Comparison of ENCODE assay signal across 8 cellular contexts in genomic region chr7:29748286-29749099, GRCh38. TPM values are rescaled to one million over a fixed set of nuclear protein-coding genes. Genes with fewer than 3 reads are reported as not detected.
DNase-seq lines count a peak whose midpoint lies in the region; ATAC-seq and TF ChIP-seq lines count a peak whose summit lies in the region.

No MANE protein-coding gene starts in this region.

- no peaks in the 10 kb centered on the region for H3F3A ChIP-seq in Loucy (ENCODE audit: low read depth)

- no peak overlapping the region for H3K4me3 Mint-ChIP-seq in progenitor cell of endocrine pancreas (ENCODE audit: low read depth)

- no peaks in the 10 kb centered on the region for H4K20me1 ChIP-seq in Loucy (ENCODE audit: insufficient read depth, low read length, poor library complexity, severe bottlenecking)

- H3K27me3 Mint-ChIP-seq in progenitor cell of endocrine pancreas: peaks cover 4% of the 10 kb centered on the region

- H3K9me2 ChIP-seq in Loucy (replicated peaks; ENCODE audit: low read depth, low read length): no peaks in the 10 kb centered on the region

- no peaks in the 10 kb centered on the region for H3K36me3 Mint-ChIP-seq in progenitor cell of endocrine pancreas (ENCODE audit: insufficient read depth)
- no peaks in the 10 kb centered on the region for H3K36me3 Mint-ChIP-seq in activated naive CD4-positive, alpha-beta T cell treated with anti-CD3 and anti-CD28 coated beads, Interleukin-2, amount 50 U/mL, for 72 hours

- no peak overlapping the region for H3K27ac Mint-ChIP-seq in progenitor cell of endocrine pancreas
- no peak overlapping the region for H3K27ac Mint-ChIP-seq in activated naive CD4-positive, alpha-beta T cell treated with anti-CD3 and anti-CD28 coated beads, Interleukin-2, amount 50 U/mL, for 72 hours

- peaks cover 1% of the 10 kb centered on the region for H3K4me1 Mint-ChIP-seq in progenitor cell of endocrine pancreas (ENCODE audit: low read depth)

- H3K79me2 ChIP-seq in Loucy (ENCODE audit: insufficient read depth, low read length): no peaks in the 10 kb centered on the region

- no peaks in the 10 kb centered on the region for H3K27me3 ChIP-seq in Loucy (ENCODE audit: insufficient read depth, low read length, poor library complexity, severe bottlenecking)

- no peak overlapping the region for H3K4me2 ChIP-seq in Loucy (ENCODE audit: low read depth, low read length, poor library complexity, severe bottlenecking)

- H3K36me3 ChIP-seq in Loucy (ENCODE audit: insufficient read depth, low read length): no peaks in the 10 kb centered on the region

- H3K4me1 ChIP-seq in Loucy (ENCODE audit: insufficient read depth, low read length, poor library complexity, severe bottlenecking): no peaks in the 10 kb centered on the region

- TF ChIP-seq CTCF in Loucy (conservative IDR thresholded peaks at IDR 0.05; ENCODE audit: low read length) (peak; percentile 72), progenitor cell of endocrine pancreas (IDR thresholded peaks at IDR 0.05; ENCODE audit: unreplicated experiment) (peak; percentile 72)

- no peaks in the 10 kb centered on the region for H3K9me3 ChIP-seq in Loucy (ENCODE audit: insufficient read depth, low read depth, low read length)

- no peak overlapping the region for H3K4me3 ChIP-seq in Loucy (ENCODE audit: low read length, poor library complexity, severe bottlenecking)

- ATAC-seq in activated naive CD4-positive, alpha-beta T cell treated with anti-CD3 and anti-CD28 coated beads, Interleukin-2, amount 50 U/mL, for 72 hours: no peak
- no peak for ATAC-seq in GM18907 (IDR thresholded peaks at IDR 0.05; ENCODE audit: unreplicated experiment)
- ATAC-seq in GM19395 (IDR thresholded peaks at IDR 0.05; ENCODE audit: unreplicated experiment): no peak

- no peaks in the 10 kb centered on the region for H3K9me3 Mint-ChIP-seq in progenitor cell of endocrine pancreas (ENCODE audit: low read depth)
- H3K9me3 Mint-ChIP-seq in activated naive CD4-positive, alpha-beta T cell treated with anti-CD3 and anti-CD28 coated beads, Interleukin-2, amount 50 U/mL, for 72 hours: no peaks in the 10 kb centered on the region

- DNase-seq in DMS 273 (lab: John Stamatoyannopoulos, UW; ENCODE audit: unreplicated experiment): peak; percentile 90
- DNase-seq in RPMI7951 (ENCODE audit: low read depth): peak; percentile 56
- DNase-seq in fibroblast of gingiva (ENCODE audit: low read depth): peak; percentile 44
- DNase-seq in progenitor cell of endocrine pancreas (ENCODE audit: low spot score, unreplicated experiment): no peak
- DNase-seq in activated naive CD4-positive, alpha-beta T cell treated with anti-CD3 and anti-CD28 coated beads, Interleukin-2, amount 50 U/mL, for 72 hours (ENCODE audit: low spot score in 2 of 2): no peak

- H3K9ac ChIP-seq in Loucy (ENCODE audit: low read depth, low read length, poor library complexity, severe bottlenecking): no peak overlapping the region

- 0 out of 2 replicates have a peak overlapping the region, but pooled peaks have one; percentile 27 for H2AFZ ChIP-seq in Loucy (ENCODE audit: low read length)

RNA-seq across cellular contexts. Expression of gene WIPF3, which starts 57.8 kb away (rescaled TPM):
- total RNA-seq in RPMI7951 (2014; rRNA removed; shearing (Covaris generic)): not detected in 2 replicates
- 8.9 and 9.5 TPM in 2 replicates for total RNA-seq in progenitor cell of endocrine pancreas
- not detected for total RNA-seq in activated naive CD4-positive, alpha-beta T cell treated with anti-CD3 and anti-CD28 coated beads, Interleukin-2, amount 50 U/mL, for 72 hours

Comparison
In these comparisons a context has a peak if more than half of its experiments do, and no peak if none do; other contexts are left out.
1. DNase-seq: peak in DMS 273 (single experiment), RPMI7951 (single experiment) and fibroblast of gingiva (single experiment); none in progenitor cell of endocrine pancreas (single experiment) and activated naive CD4-positive, alpha-beta T cell treated with anti-CD3 and anti-CD28 coated beads, Interleukin-2, amount 50 U/mL, for 72 hours (0 of 2).